Comparison of ENCODE assay signal across 29 cellular contexts in the genomic region with DNA sequence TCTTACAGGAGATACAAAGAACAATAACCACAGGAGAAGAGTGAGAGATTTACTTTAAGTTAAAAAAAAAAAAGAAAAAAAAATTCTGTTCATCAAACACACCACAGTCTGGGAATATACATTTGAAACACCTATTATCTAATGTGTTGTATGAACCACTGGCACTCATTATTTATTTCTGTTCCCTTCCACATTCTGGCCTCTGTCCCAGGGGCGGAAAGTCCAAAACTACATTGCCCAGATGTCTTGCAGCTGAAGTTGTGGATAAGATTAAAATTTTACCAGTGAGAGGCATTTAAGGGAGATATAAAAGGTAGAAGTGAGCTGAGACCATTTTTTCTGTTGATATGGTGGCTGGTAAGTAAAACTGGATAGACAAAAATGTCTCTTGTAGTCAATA.
"Had no signal": no experiment of that assay in that cellular context is flagged by ENCODE, and none has a peak within 500 bp of the region (broad histone marks: within the 10 kb centered on the region; RNA-seq: fewer than 3 reads in every experiment).

No MANE protein-coding gene starts in this region.

- H3K36me3 ChIP-seq: neural progenitor cell, thyroid gland, transverse colon, upper lobe of right lung had no signal

- H3K4me2 ChIP-seq: hepatocyte, neural progenitor cell had no signal

- H3K4me1 ChIP-seq: neural progenitor cell, parathyroid adenoma, psoas muscle, testis, thyroid gland, transverse colon, upper lobe of right lung had no signal

- FAIRE-seq: keratinocyte, urothelium cell line had no signal

- H3K27me3 ChIP-seq: heart right ventricle, hepatocyte, neural progenitor cell, neutrophil, stomach, testis, thyroid gland, transverse colon, upper lobe of right lung had no signal

- H3K79me2 ChIP-seq: hepatocyte, parathyroid adenoma had no signal

- DNase-seq: heart right ventricle; kidney glomerular epithelial cell; left colon; mesendoderm; naive B cell; natural killer cell; nephron progenitor cell; occipital lobe; psoas muscle; stimulated activated CD4-positive, alpha-beta T cell treated with anti-CD3 and anti-CD28 coated beads, Interleukin-12 subunit alpha, Interleukin-12 subunit beta, amount 100 ng/mL, for 4 hours; stimulated activated CD4-positive, alpha-beta T cell treated with anti-CD3 and anti-CD28 coated beads, Interleukin-15, amount 100 ng/mL, for 24 hours; stimulated activated CD4-positive, alpha-beta T cell treated with anti-CD3 and anti-CD28 coated beads, Interleukin-2, amount 100 ng/mL, for 24 hours; stimulated activated CD4-positive, alpha-beta T cell treated with anti-CD3 and anti-CD28 coated beads, Interleukin-4, amount 100 ng/mL, for 1 hour; stimulated activated naive B cell treated with anti-CD40 and anti-IgM and Interleukin-4, amounts not matched to agents 10 μg/mL and 1 μg/mL and 100 μg/mL, for 72 hours; stimulated activated naive CD8-positive, alpha-beta T cell treated with anti-CD3 and anti-CD28 coated beads, Interleukin-15, Interleukin-2, amounts not matched to agents 100 U/mL and 50 U/mL, for 24 hours; stomach; testis; thyroid gland; transverse colon; upper lobe of right lung had no signal

- H3K4me3 ChIP-seq: heart right ventricle, hepatocyte, lung, neural progenitor cell, psoas muscle, skin epidermis, stomach, testis, thyroid gland, transverse colon, upper lobe of right lung had no signal

- ATAC-seq: left colon; natural killer cell; psoas muscle; sciatic nerve; stimulated activated naive B cell treated with anti-CD40 and anti-IgM and Interleukin-4, amounts not matched to agents 10 μg/mL and 1 μg/mL and 100 μg/mL, for 72 hours; stimulated activated naive CD8-positive, alpha-beta T cell treated with anti-CD3 and anti-CD28 coated beads, Interleukin-15, Interleukin-2, amounts not matched to agents 100 U/mL and 50 U/mL, for 24 hours; upper lobe of right lung had no signal

- H3K9me3 ChIP-seq: neutrophil, psoas muscle, stomach, testis, thyroid gland, upper lobe of right lung had no signal

- H2AFZ ChIP-seq: hepatocyte, neural progenitor cell, parathyroid adenoma had no signal

- H3K27ac ChIP-seq: heart right ventricle, hepatocyte, neural progenitor cell, neutrophil, parathyroid adenoma, psoas muscle, skin epidermis, stomach, testis, thyroid gland, transverse colon, upper lobe of right lung had no signal

- H3K9ac ChIP-seq: neural progenitor cell, parathyroid adenoma had no signal
